Comparison of ENCODE assay signal across 12 cellular contexts in genomic region chr11:48064306-48064705, GRCh38.
DNase-seq lines count a peak whose midpoint lies in the region; ATAC-seq and TF ChIP-seq lines count a peak whose summit lies in the region.
"Had no signal": no experiment of that assay in that cellular context is flagged by ENCODE, and none has a peak within 500 bp of the region (broad histone marks: within the 10 kb centered on the region; RNA-seq: fewer than 3 reads in every experiment).

No MANE protein-coding gene starts in this region.

- 16 to 32% (median 24%) methylated on average over 8 of the region's 8 CpGs for WGBS in ovary, 3 donors

- no peaks in the 10 kb centered on the region for H3K27me3 ChIP-seq in AG04450 (ENCODE audit: control insufficient read depth, insufficient read depth, low read length)
- no peaks in the 10 kb centered on the region for H3K27me3 ChIP-seq in OCI-LY1 (ENCODE audit: insufficient read depth, low read length)
- no peaks in the 10 kb centered on the region for H3K27me3 ChIP-seq in fibroblast of lung (ENCODE audit: control insufficient read depth, insufficient read depth, low read length)
- no peaks in the 10 kb centered on the region for H3K27me3 ChIP-seq in ovary
- H3K27me3 ChIP-seq: foreskin keratinocyte had no signal

- H3K36me3 ChIP-seq in OCI-LY1 (ENCODE audit: insufficient read depth, low read length) (peaks cover 62% of the 10 kb centered on the region), fibroblast of lung (ENCODE audit: control insufficient read depth, insufficient read depth, low read length) (no peaks in the 10 kb centered on the region), ovary (no peaks in the 10 kb centered on the region)

- no peak overlapping the region for H3K9ac ChIP-seq in OCI-LY1 (ENCODE audit: low read length)
- peak overlapping the region; percentile 48 for H3K9ac ChIP-seq in fibroblast of lung (ENCODE audit: insufficient read depth, low read length)

- no peak for TF ChIP-seq EP300 in ovary (IDR thresholded peaks at IDR 0.05)

- in situ Hi-C loops in GM13976 (cut with MboI; ENCODE audit: low sequenced_read_pairs, unreplicated experiment) = no loop called here

- no peak overlapping the region for H2AFZ ChIP-seq in OCI-LY1 (ENCODE audit: low read length)
- H2AFZ ChIP-seq in fibroblast of lung (ENCODE audit: low read length) = no peak overlapping the region

- H3K4me1 ChIP-seq in OCI-LY1 (ENCODE audit: insufficient read depth, low read length, severe bottlenecking) (peaks cover 43% of the 10 kb centered on the region), fibroblast of lung (ENCODE audit: control insufficient read depth, extremely low read depth, insufficient read depth, low read length) (peaks cover 16% of the 10 kb centered on the region), ovary (ENCODE audit: insufficient read depth) (peaks cover 6% of the 10 kb centered on the region)
- H3K4me1 ChIP-seq: foreskin keratinocyte had no signal

- H3K4me2 ChIP-seq in OCI-LY1 (ENCODE audit: low read length) (no peak overlapping the region), fibroblast of lung (ENCODE audit: extremely low read depth, insufficient read depth, low read length) (peak overlapping the region; percentile 87)

- H3K79me2 ChIP-seq in OCI-LY1 (ENCODE audit: insufficient read depth, low read length) = peaks cover 60% of the 10 kb centered on the region
- H3K79me2 ChIP-seq in fibroblast of lung (ENCODE audit: control insufficient read depth, insufficient read depth, low read length) = no peaks in the 10 kb centered on the region

- TF ChIP-seq POLR2A in ovary (IDR thresholded peaks at IDR 0.05) = no peak
- no peak for TF ChIP-seq POLR2A in GM18505 (IDR thresholded peaks at IDR 0.05; ENCODE audit: borderline replicate concordance, extremely low read depth, insufficient read depth, insufficient read length)

- intact Hi-C loops in ovary (cut with DNase I) = no loop called here

- H3K4me3 ChIP-seq in AG04450 (ENCODE audit: low read depth, low read length) (peak overlapping the region; percentile 11), OCI-LY1 (ENCODE audit: low read depth, low read length, poor library complexity, severe bottlenecking) (no peak overlapping the region), fibroblast of lung (replicated peaks in 1 of 4; ENCODE audit: control extremely low read depth in 1 of 4, insufficient read depth in 1 of 4, low read depth in 3 of 4, low read length in 4 of 4) (peak overlapping the region in 3 of 4 experiments; percentile 29 to 41 (median 30)), ovary (no peak overlapping the region)

- H3K9me3 ChIP-seq in AG04450 (ENCODE audit: control insufficient read depth, insufficient read depth, low read length) (no peaks in the 10 kb centered on the region), OCI-LY1 (ENCODE audit: low read length) (no peaks in the 10 kb centered on the region), fibroblast of lung (ENCODE audit: control insufficient read depth, insufficient read depth, low read depth, low read length) (no peaks in the 10 kb centered on the region), ovary (no peaks in the 10 kb centered on the region)

- POLR2A ChIA-PET in AG04450 (lab: Yijun Ruan, JAX) = interaction anchor here (1.2 to 1.8 kb wide), 6 partner anchors 12 to 140 kb away, joined by 3 to 11 read pairs (median 6); no protein-coding TSS in a partner anchor

- CTCF ChIA-PET in AG04450 (lab: Charles Lee) = interaction anchor here (0.6 to 3.6 kb wide), 5 partner anchors 36 to 130 kb away, joined by 3 to 22 read pairs (median 3); no protein-coding TSS in a partner anchor

- DNase-seq in AG04450 (ENCODE audit: low read depth, low spot score) (peak; percentile 71), fibroblast of lung (ENCODE audit: low read depth in 2 of 2) (peak; percentile 58 to 89), ovary (peak in 1 of 5 donors; percentile 29), GM13976 (ENCODE audit: low spot score) (no peak), middle frontal gyrus (ENCODE audit: extremely low spot score, low spot score) (no peak)
- DNase-seq: activated CD8-positive, alpha-beta memory T cell treated with anti-CD3 and anti-CD28 coated beads for 24 hours; foreskin keratinocyte; NCI-H524 had no signal

- H3K27ac ChIP-seq in AG04450 (ENCODE audit: low read depth, low read length) = peak overlapping the region; percentile 94
- H3K27ac ChIP-seq in OCI-LY1 (ENCODE audit: low read depth, low read length, poor library complexity, severe bottlenecking) = peak overlapping the region; percentile 64
- peak overlapping the region; percentile 92 for H3K27ac ChIP-seq in fibroblast of lung (ENCODE audit: insufficient read depth, low read length)
- H3K27ac ChIP-seq in ovary = peak overlapping the region; percentile 8 to 73
- H3K27ac ChIP-seq: foreskin keratinocyte, HL-60 had no signal

- no peaks in the 10 kb centered on the region for H3K9me2 ChIP-seq in OCI-LY1 (ENCODE audit: low read depth, low read length)

- no peaks in the 10 kb centered on the region for H3F3A ChIP-seq in OCI-LY1 (ENCODE audit: insufficient read depth, low read length)

- H4K20me1 ChIP-seq in OCI-LY1 (ENCODE audit: insufficient read depth, low read length) (no peaks in the 10 kb centered on the region), fibroblast of lung (ENCODE audit: control insufficient read depth, extremely low read depth, insufficient read depth, low read length) (no peaks in the 10 kb centered on the region)

- TF ChIP-seq CTCF in AG04450 (IDR thresholded peaks at IDR 0.05; ENCODE audit: low read depth, low read length) = no peak
- no peak for TF ChIP-seq CTCF in OCI-LY1 (IDR thresholded peaks at IDR 0.05; ENCODE audit: low read length)
- no peak for TF ChIP-seq CTCF in fibroblast of lung (conservative IDR thresholded peaks at IDR 0.05 in 1 of 2, IDR thresholded peaks at IDR 0.05 in 1 of 2; ENCODE audit: low read depth in 1 of 2, low read length in 2 of 2)
- TF ChIP-seq CTCF in ovary (IDR thresholded peaks at IDR 0.05) = no peak
- no peak for TF ChIP-seq CTCF in GM13976 (IDR thresholded peaks at IDR 0.05; ENCODE audit: borderline replicate concordance, control extremely low read depth, extremely low read depth, insufficient read depth, missing control alignments)

- ATAC-seq in GM18505 (IDR thresholded peaks at IDR 0.05; ENCODE audit: unreplicated experiment) = no peak
- no peak for ATAC-seq in HG02852 (IDR thresholded peaks at IDR 0.05; ENCODE audit: unreplicated experiment)
- ATAC-seq: foreskin keratinocyte had no signal

Comparison
In these comparisons a context has a peak if more than half of its experiments do, and no peak if none do; other contexts are left out.
1. DNase-seq: peak in AG04450 (single experiment) and fibroblast of lung (2 of 2); none in GM13976 (single experiment) and middle frontal gyrus (single experiment).
2. H3K27ac ChIP-seq: peak in every context shown above with its lines; median percentile 94 in AG04450; 92 in fibroblast of lung; 64 in OCI-LY1; 40 in ovary.
3. H3K4me3 ChIP-seq: peak in AG04450 (single experiment) and fibroblast of lung (3 of 4); none in OCI-LY1 (single experiment) and ovary (single experiment).